Comparison of ENCODE assay signal across 14 cellular contexts in genomic region chr10:95247881-95248583, GRCh38. TPM values are rescaled to one million over a fixed set of nuclear protein-coding genes. Genes with fewer than 3 reads are reported as not detected.
DNase-seq lines count a peak whose midpoint lies in the region; ATAC-seq and TF ChIP-seq lines count a peak whose summit lies in the region.
"Had no signal": no experiment of that assay in that cellular context is flagged by ENCODE, and none has a peak within 500 bp of the region (broad histone marks: within the 10 kb centered on the region; RNA-seq: fewer than 3 reads in every experiment).

No MANE protein-coding gene starts in this region.

- no peaks in the 10 kb centered on the region for H3K9me3 Mint-ChIP-seq in osteocyte (ENCODE audit: unreplicated experiment)
- H3K9me3 Mint-ChIP-seq in activated T-cell treated with anti-CD3 and anti-CD28 coated beads, Interleukin-2, amount 50 U/mL, for 4 hours, result no peaks in the 10 kb centered on the region
- H3K9me3 Mint-ChIP-seq in activated CD8-positive, alpha-beta memory T cell treated with anti-CD3 and anti-CD28 coated beads, Interleukin-2, amount 10 ng/mL, durations not matched to agents 7 days and 5 days (ENCODE audit: low read depth), result no peaks in the 10 kb centered on the region

- ATAC-seq in Right ventricle myocardium inferior (peak; percentile 84), heart left ventricle (peak; percentile 65 to 82 (median 76))
- ATAC-seq in activated T-cell treated with anti-CD3 and anti-CD28 coated beads, Interleukin-2, amount 50 U/mL, for 4 hours, result no peak
- no peak for ATAC-seq in activated CD8-positive, alpha-beta memory T cell treated with anti-CD3 and anti-CD28 coated beads, Interleukin-2, amount 10 ng/mL, durations not matched to agents 7 days and 5 days

- 79 to 88% (median 86%) methylated on average over 7 of the region's 7 CpGs for WGBS in heart left ventricle, 4 donors

- no peak overlapping the region for H3K4me3 ChIP-seq in heart left ventricle
- H3K4me3 ChIP-seq: ovary had no signal

- peak overlapping the region; percentile 54 for H3K27ac Mint-ChIP-seq in osteocyte (ENCODE audit: unreplicated experiment)
- H3K27ac Mint-ChIP-seq in activated CD8-positive, alpha-beta memory T cell treated with anti-CD3 and anti-CD28 coated beads, Interleukin-2, amount 10 ng/mL, durations not matched to agents 7 days and 5 days, result no peak overlapping the region

- TF ChIP-seq POLR2A in heart left ventricle (IDR thresholded peaks at IDR 0.05), result no peak

- peaks cover 0 to 61% (median 42%) of the 10 kb centered on the region in 9 donors for H3K36me3 ChIP-seq in heart left ventricle
- H3K36me3 ChIP-seq: ovary had no signal

- peaks cover 3 to 59% (median 43%) of the 10 kb centered on the region in 12 donors for H3K4me1 ChIP-seq in heart left ventricle

- peaks cover 17% of the 10 kb centered on the region for H3K4me1 Mint-ChIP-seq in osteocyte (ENCODE audit: unreplicated experiment)
- no peaks in the 10 kb centered on the region for H3K4me1 Mint-ChIP-seq in activated T-cell treated with anti-CD3 and anti-CD28 coated beads, Interleukin-2, amount 50 U/mL, for 4 hours (ENCODE audit: low read depth)
- peaks cover 37% of the 10 kb centered on the region for H3K4me1 Mint-ChIP-seq in activated CD8-positive, alpha-beta memory T cell treated with anti-CD3 and anti-CD28 coated beads, Interleukin-2, amount 10 ng/mL, durations not matched to agents 7 days and 5 days

- CTCF ChIA-PET in activated CD8-positive, alpha-beta memory T cell treated with anti-CD3 and anti-CD28 coated beads, Interleukin-2, amount 10 ng/mL, durations not matched to agents 7 days and 5 days (lab: Charles Lee), result interaction anchor here (2.0 to 7.8 kb wide), 6 partner anchors 10 to 127 kb away, joined by 14 to 246 read pairs (median 22); no protein-coding TSS in a partner anchor

- peaks cover 11% of the 10 kb centered on the region for H3K36me3 Mint-ChIP-seq in osteocyte (ENCODE audit: unreplicated experiment)
- no peaks in the 10 kb centered on the region for H3K36me3 Mint-ChIP-seq in activated T-cell treated with anti-CD3 and anti-CD28 coated beads, Interleukin-2, amount 50 U/mL, for 4 hours (ENCODE audit: insufficient read depth)
- peaks cover 2% of the 10 kb centered on the region for H3K36me3 Mint-ChIP-seq in activated CD8-positive, alpha-beta memory T cell treated with anti-CD3 and anti-CD28 coated beads, Interleukin-2, amount 10 ng/mL, durations not matched to agents 7 days and 5 days

- intact Hi-C loops in Right ventricle myocardium inferior (cut with DNase I), result loop anchor here (2.0 to 10.0 kb wide), 3 partner anchors 41 to 357 kb away; no protein-coding TSS in a partner anchor
- intact Hi-C loops in cardiac septum (cut with DNase I), result loop anchor here (1.0 to 10.0 kb wide), 3 partner anchors 39 to 357 kb away; no protein-coding TSS in a partner anchor
- intact Hi-C loops in heart left ventricle (cut with DNase I), result loop anchor here (2.0 to 10.0 kb wide), 8 partner anchors 39 to 357 kb away; partner anchors contain the start of gene PDLIM1 (in 4 of the 10)

- no peaks in the 10 kb centered on the region for H3K27me3 Mint-ChIP-seq in osteocyte (ENCODE audit: unreplicated experiment)
- peaks cover 14% of the 10 kb centered on the region for H3K27me3 Mint-ChIP-seq in activated T-cell treated with anti-CD3 and anti-CD28 coated beads, Interleukin-2, amount 50 U/mL, for 4 hours (ENCODE audit: low read depth)
- peaks cover 27% of the 10 kb centered on the region for H3K27me3 Mint-ChIP-seq in activated CD8-positive, alpha-beta memory T cell treated with anti-CD3 and anti-CD28 coated beads, Interleukin-2, amount 10 ng/mL, durations not matched to agents 7 days and 5 days

- no peak for TF ChIP-seq CTCF in heart left ventricle (IDR thresholded peaks at IDR 0.05)
- no peak for TF ChIP-seq CTCF in osteocyte (IDR thresholded peaks at IDR 0.05)

- peak overlapping the region in 11 of 12 donors; percentile 34 to 74 (median 59) for H3K27ac ChIP-seq in heart left ventricle
- H3K27ac ChIP-seq: ovary had no signal

- no peaks in the 10 kb centered on the region for H3K27me3 ChIP-seq in heart left ventricle
- H3K27me3 ChIP-seq: ovary had no signal

- H3K4me3 Mint-ChIP-seq in osteocyte (ENCODE audit: unreplicated experiment), result no peak overlapping the region
- H3K4me3 Mint-ChIP-seq in activated T-cell treated with anti-CD3 and anti-CD28 coated beads, Interleukin-2, amount 50 U/mL, for 4 hours, result no peak overlapping the region
- no peak overlapping the region for H3K4me3 Mint-ChIP-seq in activated CD8-positive, alpha-beta memory T cell treated with anti-CD3 and anti-CD28 coated beads, Interleukin-2, amount 10 ng/mL, durations not matched to agents 7 days and 5 days

- no peaks in the 10 kb centered on the region for H3K9me3 ChIP-seq in heart left ventricle
- H3K9me3 ChIP-seq: ovary had no signal

- DNase-seq in Right ventricle myocardium inferior (ENCODE audit: missing footprints), result no peak
- DNase-seq in cardiac septum (ENCODE audit: low spot score), result no peak
- peak in 2 of 5 donors; percentile 45 to 55 for DNase-seq in heart left ventricle
- DNase-seq in osteocyte (ENCODE audit: extremely low spot score, unreplicated experiment), result no peak
- no peak for DNase-seq in activated T-cell treated with anti-CD3 and anti-CD28 coated beads, Interleukin-2, amount 50 U/mL, for 4 hours
- DNase-seq in stimulated activated CD4-positive, alpha-beta T cell treated with anti-CD3 and anti-CD28 coated beads, Interleukin-4, amount 100 ng/mL, for 4 hours, result no peak
- DNase-seq in GM03348 (ENCODE audit: low spot score), result no peak
- DNase-seq in activated CD8-positive, alpha-beta memory T cell treated with anti-CD3 and anti-CD28 coated beads, Interleukin-2, amount 10 ng/mL, durations not matched to agents 7 days and 5 days, result no peak
- DNase-seq: 8988T; activated CD4-positive, alpha-beta T cell treated with anti-CD3 and anti-CD28 coated beads for 48 hours; NCI-H1105 treated with DMSO at 0.1 percent for 48 hours; NCI-H524 treated with DMSO at 0.1 percent for 48 hours; ovary; stimulated activated CD4-positive, alpha-beta T cell treated with anti-CD3 and anti-CD28 coated beads, Interleukin-4, amount 100 ng/mL, for 24 hours had no signal

RNA-seq across cellular contexts. Expression of gene PDLIM1, which starts 42.8 kb away (rescaled TPM):
- total RNA-seq in Right ventricle myocardium inferior (273 TPM), cardiac septum (334 TPM), heart left ventricle (100 to 1,000 TPM; 225 to 434 (median 349) TPM), osteocyte (71.7 and 73.8 TPM in 2 replicates)
- polyA plus RNA-seq in heart left ventricle, result 100 to 1,000 TPM; 253 to 308 TPM
- total RNA-seq in activated T-cell treated with anti-CD3 and anti-CD28 coated beads, Interleukin-2, amount 50 U/mL, for 4 hours, result 1 to 10 TPM in 2 of 3 donors, under 1 TPM in 1; 0.66 to 2.8 (median 1.2) TPM
- 10 to 100 TPM in 1 of 2 experiments, 1 to 10 TPM in 1; 4.8 to 22.7 TPM for total RNA-seq in activated CD8-positive, alpha-beta memory T cell treated with anti-CD3 and anti-CD28 coated beads, Interleukin-2, amount 10 ng/mL, durations not matched to agents 7 days and 5 days

RNA-seq across cellular contexts. Expression of gene ACSM6, which starts 54.0 kb away (rescaled TPM):
- total RNA-seq in Right ventricle myocardium inferior, result not detected
- total RNA-seq in cardiac septum, result 0.30 TPM
- under 1 TPM in 2 of 9 donors, not detected in 7; 0.20 to 0.25 TPM for total RNA-seq in heart left ventricle
- polyA plus RNA-seq in heart left ventricle, result not detected
- not detected in 2 replicates for total RNA-seq in osteocyte
- total RNA-seq in activated T-cell treated with anti-CD3 and anti-CD28 coated beads, Interleukin-2, amount 50 U/mL, for 4 hours, result not detected
- total RNA-seq in activated CD8-positive, alpha-beta memory T cell treated with anti-CD3 and anti-CD28 coated beads, Interleukin-2, amount 10 ng/mL, durations not matched to agents 7 days and 5 days, result not detected
- polyA plus RNA-seq: ovary had no signal

Comparison
In these comparisons a context has a peak if more than half of its experiments do, and no peak if none do; other contexts are left out.
1. ATAC-seq: peak in Right ventricle myocardium inferior (single experiment) and heart left ventricle (4 of 4); none in activated T-cell treated with anti-CD3 and anti-CD28 coated beads, Interleukin-2, amount 50 U/mL, for 4 hours (0 of 2) and activated CD8-positive, alpha-beta memory T cell treated with anti-CD3 and anti-CD28 coated beads, Interleukin-2, amount 10 ng/mL, durations not matched to agents 7 days and 5 days (single experiment).